18 cellular contexts compared by ENCODE assay signal in the genomic region with DNA sequence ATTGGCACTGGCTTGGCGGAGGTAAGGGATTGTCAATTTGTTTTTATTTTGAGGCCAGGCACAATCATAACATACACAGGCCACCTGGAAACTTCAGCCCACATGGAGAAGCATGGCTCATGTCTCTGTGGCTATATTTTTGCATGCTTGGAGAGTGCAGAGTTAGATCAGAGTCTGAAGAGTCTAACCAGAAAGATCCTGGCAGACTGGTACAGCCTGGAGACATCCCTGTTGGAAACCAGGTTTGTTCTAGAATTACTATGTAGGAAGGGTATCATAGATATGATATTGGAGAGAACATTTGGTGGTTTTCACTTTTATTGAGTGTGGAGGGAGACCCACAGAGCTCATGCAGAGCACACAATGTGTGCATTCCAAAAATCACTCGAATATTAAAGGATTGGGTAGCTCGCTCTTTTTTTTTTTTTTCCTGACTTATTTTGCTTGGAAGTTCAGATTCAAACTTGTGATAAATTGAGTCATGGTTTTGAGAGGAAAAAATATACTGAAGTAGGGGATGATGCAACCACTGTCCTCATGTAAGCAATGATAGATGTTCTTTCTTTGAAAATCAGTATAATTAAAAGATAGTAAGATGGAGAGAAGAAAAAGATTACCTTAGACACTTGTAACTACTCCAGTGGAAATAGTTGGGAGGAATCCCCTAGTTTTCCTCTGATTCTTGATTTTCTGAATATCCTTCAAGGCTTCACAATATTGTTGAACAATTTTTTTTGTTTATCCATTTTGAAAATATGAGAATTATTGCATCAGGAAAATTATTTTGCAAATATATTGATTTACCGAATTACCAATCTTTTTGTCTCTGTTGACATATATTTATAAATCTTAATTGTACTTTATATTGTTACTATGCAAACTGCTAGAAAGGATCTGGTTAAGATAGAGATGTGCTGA.
DNase-seq lines count a peak whose midpoint lies in the region; ATAC-seq, FAIRE-seq and TF ChIP-seq lines count a peak whose summit lies in the region.
"Had no signal": no experiment of that assay in that cellular context is flagged by ENCODE, and none has a peak within 500 bp of the region (broad histone marks: within the 10 kb centered on the region; RNA-seq: fewer than 3 reads in every experiment).

No MANE protein-coding gene starts in this region.

- TF ChIP-seq CTCF in OCI-LY7 (conservative IDR thresholded peaks at IDR 0.05; ENCODE audit: low read length) (no peak), osteocyte (IDR thresholded peaks at IDR 0.05) (no peak), A673 (conservative IDR thresholded peaks at IDR 0.05; ENCODE audit: low read depth, low read length) (no peak)

- peak overlapping the region; percentile 77 for H3K4me2 ChIP-seq in OCI-LY7 (ENCODE audit: low read length)
- H3K4me2 ChIP-seq: hepatocyte had no signal

- H2AFZ ChIP-seq in OCI-LY7 (ENCODE audit: low read length) = peak overlapping the region; percentile 82
- H2AFZ ChIP-seq: hepatocyte had no signal

- POLR2A ChIA-PET in OCI-LY7 (lab: Charles Lee) (interaction anchor here (0.6 to 1.0 kb wide), 4 partner anchors 45 to 1509 kb away, joined by 3 to 4 read pairs (median 3); no protein-coding TSS in a partner anchor), A673 (lab: Charles Lee; ENCODE audit: low non-redundant PET) (no interaction called here)

- H3K27ac ChIP-seq in OCI-LY7 (ENCODE audit: low read depth, low read length, poor library complexity, severe bottlenecking) = peak overlapping the region; percentile 98
- no peak overlapping the region for H3K27ac ChIP-seq in A673 (ENCODE audit: low read depth, low read length, poor library complexity, severe bottlenecking)
- H3K27ac ChIP-seq: hepatocyte, prostate gland had no signal

- CTCF ChIA-PET in OCI-LY7 (lab: Charles Lee; ENCODE audit: unreplicated experiment) = no interaction called here
- CTCF ChIA-PET in A673 (lab: Charles Lee) = no interaction called here

- H3K9me3 ChIP-seq in OCI-LY7 (ENCODE audit: low read length) (peaks cover 12% of the 10 kb centered on the region; the same call in 1 of the 2 replicates), A673 (ENCODE audit: low read depth, low read length, poor library complexity, severe bottlenecking) (no peaks in the 10 kb centered on the region)
- H3K9me3 ChIP-seq: prostate gland had no signal

- DNase-seq in GM04504 (ENCODE audit: low read depth) (peak; percentile 4), OCI-LY7 (ENCODE audit: low spot score) (no peak), osteocyte (ENCODE audit: extremely low spot score, unreplicated experiment) (no peak), RCC 7860 (ENCODE audit: low spot score) (no peak), NCI-H1105 (lab: John Stamatoyannopoulos, UW) (no peak), A673 (ENCODE audit: low spot score) (no peak)
- DNase-seq: CD8-positive, alpha-beta T cell; KG1; left colon; NCI-H1930; NCI-H69 had no signal

- no peak for ATAC-seq in GM19351 (IDR thresholded peaks at IDR 0.05; ENCODE audit: unreplicated experiment)
- ATAC-seq: CD8-positive, alpha-beta T cell; HCT116; left colon had no signal

- peaks cover 55% of the 10 kb centered on the region for H3K4me1 Mint-ChIP-seq in dendritic cell treated with granulocyte-macrophage colony-stimulating factor and Interleukin-4, amounts not matched to agents 40 ng/mL and 50 ng/mL, for 4 days (ENCODE audit: low read depth)
- H3K4me1 Mint-ChIP-seq in osteocyte (ENCODE audit: unreplicated experiment) = peaks cover 13% of the 10 kb centered on the region
- H3K4me1 Mint-ChIP-seq: activated naive CD4-positive, alpha-beta T cell treated with anti-CD3 and anti-CD28 coated beads, Interleukin-2, amount 50 U/mL, for 24 hours had no signal

- H3K79me2 ChIP-seq in OCI-LY7 (ENCODE audit: insufficient read depth, low read depth, low read length) = no peaks in the 10 kb centered on the region
- H3K79me2 ChIP-seq: hepatocyte had no signal

- H3K4me3 ChIP-seq in OCI-LY7 (ENCODE audit: low read depth, low read length, poor library complexity, severe bottlenecking) (peak overlapping the region; percentile 51), A673 (ENCODE audit: low read depth, low read length, poor library complexity, severe bottlenecking) (no peak overlapping the region)
- H3K4me3 ChIP-seq: hepatocyte, prostate gland had no signal

- FAIRE-seq in RCC 7860 (lab: Jason Lieb, UNC) = no peak
- FAIRE-seq: endothelial cell of umbilical vein had no signal

- peaks cover 3% of the 10 kb centered on the region for H3K36me3 ChIP-seq in OCI-LY7 (ENCODE audit: insufficient read depth, low read length)
- H3K36me3 ChIP-seq in A673 (ENCODE audit: insufficient read depth, low read length, poor library complexity, severe bottlenecking) = no peaks in the 10 kb centered on the region
- H3K36me3 ChIP-seq: prostate gland had no signal

- H3K4me3 Mint-ChIP-seq in dendritic cell treated with granulocyte-macrophage colony-stimulating factor and Interleukin-4, amounts not matched to agents 40 ng/mL and 50 ng/mL, for 4 days = no peak overlapping the region
- no peak overlapping the region for H3K4me3 Mint-ChIP-seq in osteocyte (ENCODE audit: unreplicated experiment)
- H3K4me3 Mint-ChIP-seq: activated naive CD4-positive, alpha-beta T cell treated with anti-CD3 and anti-CD28 coated beads, Interleukin-2, amount 50 U/mL, for 24 hours; CD8-positive, alpha-beta T cell had no signal

- H3K27ac Mint-ChIP-seq in dendritic cell treated with granulocyte-macrophage colony-stimulating factor and Interleukin-4, amounts not matched to agents 40 ng/mL and 50 ng/mL, for 4 days = peak overlapping the region; percentile 95
- peak overlapping the region; percentile 35 for H3K27ac Mint-ChIP-seq in osteocyte (ENCODE audit: unreplicated experiment)
- H3K27ac Mint-ChIP-seq: CD8-positive, alpha-beta T cell had no signal

- H3K27me3 ChIP-seq in A673 (replicated peaks; ENCODE audit: insufficient read depth, low read depth, low read length, poor library complexity) = no peaks in the 10 kb centered on the region
- H3K27me3 ChIP-seq: hepatocyte had no signal

- peaks cover 8% of the 10 kb centered on the region for H3K9me3 Mint-ChIP-seq in dendritic cell treated with granulocyte-macrophage colony-stimulating factor and Interleukin-4, amounts not matched to agents 40 ng/mL and 50 ng/mL, for 4 days
- H3K9me3 Mint-ChIP-seq in osteocyte (ENCODE audit: unreplicated experiment) = no peaks in the 10 kb centered on the region
- H3K9me3 Mint-ChIP-seq: activated naive CD4-positive, alpha-beta T cell treated with anti-CD3 and anti-CD28 coated beads, Interleukin-2, amount 50 U/mL, for 24 hours; CD8-positive, alpha-beta T cell had no signal

- H3K4me1 ChIP-seq in OCI-LY7 (ENCODE audit: insufficient read depth, low read length, poor library complexity, severe bottlenecking) (peaks cover 60% of the 10 kb centered on the region), A673 (ENCODE audit: insufficient read depth, low read length, poor library complexity, severe bottlenecking) (peaks cover 6% of the 10 kb centered on the region)
- H3K4me1 ChIP-seq: prostate gland had no signal

- H3K9me2 ChIP-seq in OCI-LY7 (ENCODE audit: insufficient read depth, low read length) = no peaks in the 10 kb centered on the region

- peaks cover 11% of the 10 kb centered on the region for H3K36me3 Mint-ChIP-seq in dendritic cell treated with granulocyte-macrophage colony-stimulating factor and Interleukin-4, amounts not matched to agents 40 ng/mL and 50 ng/mL, for 4 days (ENCODE audit: low read depth)
- H3K36me3 Mint-ChIP-seq in osteocyte (ENCODE audit: unreplicated experiment) = no peaks in the 10 kb centered on the region
- H3K36me3 Mint-ChIP-seq: activated naive CD4-positive, alpha-beta T cell treated with anti-CD3 and anti-CD28 coated beads, Interleukin-2, amount 50 U/mL, for 24 hours; CD8-positive, alpha-beta T cell had no signal

- no peaks in the 10 kb centered on the region for H4K20me1 ChIP-seq in OCI-LY7 (ENCODE audit: insufficient read depth, low read length)

- intact Hi-C loops in OCI-LY7 (cut with micrococcal nuclease; ENCODE audit: unreplicated experiment) = loop anchor here (2.0 to 10.0 kb wide), 2 partner anchors 187 to 519 kb away; no protein-coding TSS in a partner anchor
- intact Hi-C loops in dendritic cell treated with granulocyte-macrophage colony-stimulating factor and Interleukin-4, amounts not matched to agents 40 ng/mL and 50 ng/mL, for 4 days (cut with micrococcal nuclease) = loop anchor here (5.0 to 10.0 kb wide), 2 partner anchors 42 to 119 kb away; no protein-coding TSS in a partner anchor
- intact Hi-C loops in A673 (cut with micrococcal nuclease; ENCODE audit: unreplicated experiment) = no loop called here

- BruUV-seq in OCI-LY7 (replicated peaks; lab: Mats Ljungman, UMichigan) (no TSS peak), A673 (replicated peaks; lab: Mats Ljungman, UMichigan) (no TSS peak)

- no peaks in the 10 kb centered on the region for H3K27me3 Mint-ChIP-seq in dendritic cell treated with granulocyte-macrophage colony-stimulating factor and Interleukin-4, amounts not matched to agents 40 ng/mL and 50 ng/mL, for 4 days
- H3K27me3 Mint-ChIP-seq in osteocyte (ENCODE audit: unreplicated experiment) = no peaks in the 10 kb centered on the region
